8 cellular contexts compared by ENCODE assay signal in genomic region chrX:12894074-12894691, GRCh38. TPM values are rescaled to one million over a fixed set of nuclear protein-coding genes. Genes with fewer than 3 reads are reported as not detected.
DNase-seq lines count a peak whose midpoint lies in the region; ATAC-seq and TF ChIP-seq lines count a peak whose summit lies in the region.

No MANE protein-coding gene starts in this region.

- POLR2A ChIA-PET in BJ (lab: Charles Lee) (no interaction called here), HEK293 (lab: Yijun Ruan, JAX) (no interaction called here)

- no peaks in the 10 kb centered on the region for H3K4me1 ChIP-seq in HEK293 (ENCODE audit: control insufficient read depth, insufficient read depth, low read length)
- H3K4me1 ChIP-seq in breast epithelium: no peaks in the 10 kb centered on the region
- no peaks in the 10 kb centered on the region for H3K4me1 ChIP-seq in lower lobe of right lung

- no peaks in the 10 kb centered on the region for H3K9me3 ChIP-seq in HEK293 (ENCODE audit: control insufficient read depth, insufficient read depth, low read depth, low read length)
- no peaks in the 10 kb centered on the region for H3K9me3 ChIP-seq in breast epithelium
- H3K9me3 ChIP-seq in lower lobe of right lung: no peaks in the 10 kb centered on the region

- no peak overlapping the region for H3K4me3 ChIP-seq in BJ (ENCODE audit: low read depth, low read length)
- no peak overlapping the region for H3K4me3 ChIP-seq in HEK293 (ENCODE audit: low read depth, low read length)
- no peak overlapping the region for H3K4me3 ChIP-seq in breast epithelium
- no peak overlapping the region for H3K4me3 ChIP-seq in lower lobe of right lung

- no peaks in the 10 kb centered on the region for H3K27me3 ChIP-seq in BJ (ENCODE audit: control insufficient read depth, insufficient read depth, low read length)
- peaks cover 0 to 22% of the 10 kb centered on the region in 2 donors for H3K27me3 ChIP-seq in breast epithelium
- H3K27me3 ChIP-seq in lower lobe of right lung (ENCODE audit: low read depth): no peaks in the 10 kb centered on the region

- intact Hi-C loops in breast epithelium (cut with DNase I; ENCODE audit: low total_unique reads): no loop called here
- intact Hi-C loops in lower lobe of right lung (cut with DNase I): no loop called here

- no peaks in the 10 kb centered on the region for H3K36me3 ChIP-seq in BJ (ENCODE audit: control insufficient read depth, insufficient read depth, low read length)
- no peaks in the 10 kb centered on the region for H3K36me3 ChIP-seq in HEK293 (ENCODE audit: control insufficient read depth in 2 of 2, insufficient read depth in 1 of 2, low read length in 2 of 2)
- H3K36me3 ChIP-seq in breast epithelium: no peaks in the 10 kb centered on the region
- H3K36me3 ChIP-seq in lower lobe of right lung: no peaks in the 10 kb centered on the region

- peak; percentile 57 to 65 for ATAC-seq in lower lobe of right lung
- ATAC-seq in HG02678 (IDR thresholded peaks at IDR 0.05; ENCODE audit: unreplicated experiment): no peak

- TF ChIP-seq CTCF in BJ (IDR thresholded peaks at IDR 0.05; ENCODE audit: insufficient read depth, low read depth, low read length) (peak; percentile 63), HEK293 (tag by site-specific recombination; IDR thresholded peaks at IDR 0.05) (no peak), breast epithelium (IDR thresholded peaks at IDR 0.05) (peak in 2 of 3 donors; percentile 15 to 29), lower lobe of right lung (IDR thresholded peaks at IDR 0.05) (peak; percentile 59)

- H3K27ac ChIP-seq in HEK293 (ENCODE audit: extremely low read depth, low read depth, low read length) (no peak overlapping the region), breast epithelium (no peak overlapping the region), lower lobe of right lung (no peak overlapping the region)

- no peak for DNase-seq in BJ (ENCODE audit: low read depth)
- DNase-seq in T-helper 2 cell: peak in 3 of 5 experiments; percentile 7 to 63 (median 7)
- DNase-seq in breast epithelium (ENCODE audit: low spot score in 2 of 2): no peak
- peak; percentile 55 for DNase-seq in lower lobe of right lung
- DNase-seq in superior temporal gyrus (ENCODE audit: extremely low spot score): peak; percentile 49
- no peak for DNase-seq in NCI-H226

- CTCF ChIA-PET in BJ (lab: Yijun Ruan, JAX): interaction anchor here (1.6 kb wide), 1 partner anchor 76 kb away, joined by 3 read pairs; no protein-coding TSS in a partner anchor
- CTCF ChIA-PET in HEK293 (lab: Yijun Ruan, JAX): interaction anchor here (0.6 to 3.2 kb wide), 10 partner anchors 9 to 1737 kb away, joined by 3 to 17 read pairs (median 4); no protein-coding TSS in a partner anchor

- no peak for TF ChIP-seq POLR2A in breast epithelium (IDR thresholded peaks at IDR 0.05)

TF ChIP-seq in HEK293, 187 proteins besides CTCF, POLR2A, EP300 and RAD21:
- 0 out of 2 replicates have a peak, but pooled peaks have one; percentile 28 for TF ChIP-seq ZNF2 (tag by site-specific recombination; IDR thresholded peaks at IDR 0.05)
- peak; percentile 44 for TF ChIP-seq ZNF654 (tag by site-specific recombination; IDR thresholded peaks at IDR 0.05; ENCODE audit: low read depth)
- TF ChIP-seq ZNF596 (tag by site-specific recombination; IDR thresholded peaks at IDR 0.05): no peak

RNA-seq across cellular contexts. Expression of gene TLR8, which starts 12.2 kb away (rescaled TPM):
- polyA plus RNA-seq in BJ (2011; rRNA removed): not detected in 2 replicates
- not detected in 2 replicates for polyA minus RNA-seq in BJ (2011; rRNA and poly(A)+ RNA removed)
- total RNA-seq in breast epithelium (1 to 10 TPM in 2 of 3 donors, under 1 TPM in 1; 0.66 to 6.6 (median 1.0) TPM), lower lobe of right lung (35.4 TPM)

RNA-seq across cellular contexts. Expression of gene TLR7, which starts 27.3 kb away (rescaled TPM):
- not detected in 2 replicates for polyA plus RNA-seq in BJ (2011; rRNA removed)
- not detected in 2 replicates for polyA minus RNA-seq in BJ (2011; rRNA and poly(A)+ RNA removed)
- 1 to 10 TPM in 2 of 3 donors, under 1 TPM in 1; 0.98 to 2.3 (median 1.3) TPM for total RNA-seq in breast epithelium
- total RNA-seq in lower lobe of right lung: 7.8 TPM

Comparison
In these comparisons a context has a peak if more than half of its experiments do, and no peak if none do; other contexts are left out.
1. DNase-seq: peak in T-helper 2 cell (3 of 5), lower lobe of right lung (single experiment) and superior temporal gyrus (single experiment); none in BJ (single experiment), breast epithelium (0 of 2) and NCI-H226 (single experiment).